12 cellular contexts compared by ENCODE assay signal in genomic region chr20:35262734-35263608, GRCh38. TPM values are rescaled to one million over a fixed set of nuclear protein-coding genes. Genes with fewer than 3 reads are reported as not detected.
DNase-seq lines count a peak whose midpoint lies in the region; ATAC-seq, FAIRE-seq and TF ChIP-seq lines count a peak whose summit lies in the region.
"Not testable (repeated sequence)": the region's sequence is repeated elsewhere in the genome, so short reads cannot be mapped to it uniquely, and the experiment has no call there.
"Had no signal": no experiment of that assay in that cellular context is flagged by ENCODE, and none has a peak within 500 bp of the region (broad histone marks: within the 10 kb centered on the region; RNA-seq: fewer than 3 reads in every experiment).

No MANE protein-coding gene starts in this region.

- peak; percentile 34; the same call in 1 of the 2 replicates for TF ChIP-seq CTCF in HepG2 (CRISPR knock-in tag; IDR thresholded peaks at IDR 0.05)

- peak overlapping the region; percentile 53 for H3K27ac ChIP-seq in SJSA1
- H3K27ac ChIP-seq in HepG2 (ENCODE audit: extremely low read length, insufficient read depth, low read length) = peak overlapping the region; percentile 36
- H3K27ac ChIP-seq in trophoblast cell (ENCODE audit: low read depth, low read length) = peak overlapping the region; percentile 99
- peak overlapping the region; percentile 18 to 64 for H3K27ac ChIP-seq in aorta (ENCODE audit: low read depth in 1 of 2, low read length in 2 of 2)

- not testable (repeated sequence) for TF ChIP-seq EP300 in HepG2 (IDR thresholded peaks at IDR 0.05; ENCODE audit: low read depth in 2 of 2, low read length in 2 of 2); HepG2 (CRISPR knock-in tag; IDR thresholded peaks at IDR 0.05; ENCODE audit: borderline replicate concordance)

- not testable (repeated sequence) for TF ChIP-seq RAD21 in HepG2 (CRISPR knock-in tag; IDR thresholded peaks at IDR 0.05)

- not testable (repeated sequence) for H3K79me2 ChIP-seq in HepG2 (ENCODE audit: insufficient read depth, low read length)
- H3K79me2 ChIP-seq in trophoblast cell (ENCODE audit: control insufficient read depth, insufficient read depth, low read length, poor library complexity) = peaks cover 16% of the 10 kb centered on the region

- CTCF ChIA-PET in HepG2 (lab: Yijun Ruan, JAX; ENCODE audit: low intra/inter-chr PET ratio, low total read pairs) = not testable (repeated sequence)

- H3K18ac ChIP-seq in trophoblast cell (ENCODE audit: low read length) = peak overlapping the region; percentile 69

- peak overlapping the region; percentile 56 for H3K4ac ChIP-seq in trophoblast cell (ENCODE audit: low read depth, low read length)

- not testable (repeated sequence) for H3K4me3 ChIP-seq in SJSA1; trophoblast cell (ENCODE audit: low read depth, low read length); aorta (ENCODE audit: low read length in 2 of 2)
- H3K4me3 ChIP-seq in HepG2 (replicated peaks in 1 of 3; ENCODE audit: insufficient read depth in 1 of 3, low read depth in 2 of 3, low read length in 3 of 3) = peak overlapping the region; percentile 11 to 53 (median 44); a peak in 5 of 6 replicates

- H3K9me3 ChIP-seq in SJSA1 (replicated peaks); HepG2 (ENCODE audit: low read length); trophoblast cell (ENCODE audit: insufficient read depth, low read depth, low read length); aorta (ENCODE audit: control insufficient read depth, low read length): not testable (repeated sequence)

- H3K4me1 ChIP-seq in SJSA1 (replicated peaks) (peaks cover 14% of the 10 kb centered on the region), HepG2 (ENCODE audit: insufficient read depth, low read length) (peaks cover 39% of the 10 kb centered on the region), trophoblast cell (ENCODE audit: control insufficient read depth in 1 of 2, insufficient read depth in 2 of 2, low read length in 2 of 2) (peaks cover 44 to 51% of the 10 kb centered on the region in 2 experiments)
- not testable (repeated sequence) for H3K4me1 ChIP-seq in aorta (ENCODE audit: control insufficient read depth in 1 of 2, insufficient read depth in 2 of 2, low read length in 2 of 2)

- H3K14ac ChIP-seq in trophoblast cell (ENCODE audit: low read length) = peak overlapping the region; percentile 59

- ATAC-seq in Right ventricle myocardium superior (ENCODE audit: poor library complexity) = peak; percentile 70
- peak; percentile 83 for ATAC-seq in HepG2
- peak; percentile 44 for ATAC-seq in aorta (ENCODE audit: low FRiP score)

- H4K8ac ChIP-seq in trophoblast cell (ENCODE audit: low read depth, low read length) = peak overlapping the region; percentile 90

- POLR2A ChIA-PET in HepG2 (lab: Yijun Ruan, JAX) = interaction anchor here (0.6 to 3.8 kb wide), 13 partner anchors 21 to 479 kb away, joined by 3 to 27 read pairs (median 4); partner anchors contain the start of genes ACSS2, CEP250, EDEM2 and EIF6

- H4K12ac ChIP-seq in trophoblast cell (ENCODE audit: low read depth, low read length) = peak overlapping the region; percentile 26

- peak overlapping the region; percentile 98 for H4K91ac ChIP-seq in trophoblast cell (ENCODE audit: low read depth, low read length)

- H2BK12ac ChIP-seq in trophoblast cell (ENCODE audit: low read length) = peak overlapping the region; percentile 84

- H4K20me1 ChIP-seq in HepG2 (ENCODE audit: insufficient read depth, low read length) = not testable (repeated sequence)

- peaks cover 46% of the 10 kb centered on the region for H3K79me1 ChIP-seq in trophoblast cell (ENCODE audit: low read length)

- WGBS in HepG2 (ENCODE audit: low lambda C conversion rate) = 13% methylated on average over 6 of the region's 9 CpGs
- WGBS in trophoblast cell (ENCODE audit: extremely low coverage, insufficient coverage, insufficient read length) = no CpG with 5 or more reads among the region's 9 CpGs
- 7 to 10% methylated on average over 6 of the region's 9 CpGs for WGBS in aorta, 2 donors

- peak overlapping the region; percentile 92 for H2BK120ac ChIP-seq in trophoblast cell (ENCODE audit: insufficient read depth, low read length, poor library complexity)

- TF ChIP-seq POLR2A in HepG2 (IDR thresholded peaks at IDR 0.05; ENCODE audit: insufficient read depth in 1 of 2, low read depth in 2 of 2, low read length in 2 of 2) = not testable (repeated sequence)

- in situ Hi-C loops in HepG2 (cut with HindIII; ENCODE audit: extremely low pct_ligation_motif_present, low pct_unique_long_range_greater_than_20kb) = loop anchor here (5.0 to 10.0 kb wide), 2 partner anchors 46 to 388 kb away; partner anchors contain the start of genes ACSS2 and GGT7

- H2AFZ ChIP-seq in HepG2 (ENCODE audit: low read length) = not testable (repeated sequence)
- H2AFZ ChIP-seq in trophoblast cell (ENCODE audit: insufficient read depth, low read length, poor library complexity) = peak overlapping the region; percentile 5

- FAIRE-seq in HepG2 (lab: Jason Lieb, UNC) = peak; percentile 67

- peak overlapping the region; percentile 42 for H2AK5ac ChIP-seq in trophoblast cell (ENCODE audit: low read length)

- H3K9ac ChIP-seq in HepG2 (ENCODE audit: insufficient read depth, low read depth, low read length) = peak overlapping the region; percentile 41
- peak overlapping the region; percentile 59 for H3K9ac ChIP-seq in trophoblast cell (ENCODE audit: low read length)

- H3K27me3 ChIP-seq in SJSA1 (replicated peaks); HepG2 (ENCODE audit: control insufficient read depth in 1 of 2, insufficient read depth in 2 of 2, low read length in 2 of 2); trophoblast cell (ENCODE audit: insufficient read depth, low read length); aorta (ENCODE audit: control insufficient read depth in 1 of 2, insufficient read depth in 2 of 2, low read length in 1 of 2): not testable (repeated sequence)

- H3K36me3 ChIP-seq in SJSA1 = peaks cover 17% of the 10 kb centered on the region
- H3K36me3 ChIP-seq in HepG2 (replicated peaks in 1 of 2; ENCODE audit: control insufficient read depth in 1 of 2, insufficient read depth in 2 of 2, low read length in 2 of 2); trophoblast cell (ENCODE audit: control insufficient read depth in 1 of 2, insufficient read depth in 2 of 2, low read length in 2 of 2); aorta (ENCODE audit: control insufficient read depth in 1 of 2, insufficient read depth in 2 of 2, low read length in 1 of 2): not testable (repeated sequence)

- H3K4me2 ChIP-seq in HepG2 (ENCODE audit: low read depth, low read length) (peak overlapping the region; percentile 77), trophoblast cell (ENCODE audit: low read length) (peak overlapping the region; percentile 30)

- BruUV-seq in HepG2 (replicated peaks; lab: Mats Ljungman, UMichigan) = TSS peak; percentile 49

- H3K23ac ChIP-seq in trophoblast cell (ENCODE audit: low read length) = not testable (repeated sequence)

- DNase-seq in EL (peak; percentile 84), HuH-7 (ENCODE audit: low spot score) (peak; percentile 61), SJSA1 (ENCODE audit: low read depth in 1 of 2, low spot score in 2 of 2) (peak; percentile 73 to 80), cerebellar cortex (ENCODE audit: low spot score) (peak; percentile 98), HepG2 (ENCODE audit: low spot score) (peak; percentile 87), trophoblast cell (peak; percentile 35 to 40)
- not testable (repeated sequence) for DNase-seq in Right ventricle myocardium superior, aorta

- H2BK5ac ChIP-seq in trophoblast cell (ENCODE audit: low read depth, low read length, poor library complexity) = peak overlapping the region; percentile 95

- intact Hi-C loops in Right ventricle myocardium superior (cut with DNase I) = not testable (repeated sequence)
- intact Hi-C loops in HepG2 (cut with micrococcal nuclease; ENCODE audit: unreplicated experiment) = loop anchor here (5.0 kb wide), 1 partner anchor 286 kb away; no protein-coding TSS in a partner anchor
- intact Hi-C loops in aorta (cut with DNase I) = loop anchor here in 1 of 2 donors (10.0 kb wide), 1 partner anchor 58 kb away; no protein-coding TSS in a partner anchor

RNA-seq across cellular contexts. Expression of gene MMP24OS, which starts 15.0 kb away (rescaled TPM):
- 18.5 and 19.1 TPM in 2 replicates for total RNA-seq in SJSA1 (2014; rRNA removed; shearing (Covaris generic))
- total RNA-seq in Right ventricle myocardium superior (42.4 TPM), HepG2 (2016; rRNA removed; fragmentation: Illumina TruSeq; extraction: Trizol) (3.1 and 8.5 TPM in 2 replicates), aorta (10 to 100 TPM; 58.6 to 79.2 TPM)
- total RNA-seq in HepG2 (2016; cell fraction: cytosol; rRNA removed; fragmentation: Illumina TruSeq; extraction: Trizol; ENCODE audit: low read depth) = 0.61 and 0.79 TPM in 2 replicates
- 3.4 and 8.7 TPM in 2 replicates for total RNA-seq in HepG2 (2016; cell fraction: insoluble cytoplasmic fraction; rRNA removed; fragmentation: Illumina TruSeq; extraction: Trizol)
- total RNA-seq in HepG2 (2016; cell fraction: membrane; rRNA removed; fragmentation: Illumina TruSeq; extraction: Trizol) = 2.1 TPM in 2 replicates
- 8.9 and 10.6 TPM in 2 replicates for total RNA-seq in HepG2 (2016; cell fraction: nucleus; rRNA removed; fragmentation: Illumina TruSeq; extraction: Trizol)
- polyA plus RNA-seq in HepG2 (2011; rRNA removed) (6.0 and 7.1 TPM in 2 replicates), aorta (10 to 100 TPM; 50.8 to 61.4 TPM)
- polyA plus RNA-seq in HepG2 (2011; cell fraction: cytosol; rRNA removed) = 2.1 and 2.8 TPM in 2 replicates
- polyA plus RNA-seq in HepG2 (2011; cell fraction: nucleus; rRNA removed) = 43.8 and 55.2 TPM in 2 replicates
- polyA plus RNA-seq in HepG2 (2012) = 5.9 and 6.4 TPM in 2 replicates
- 1.8 TPM in 2 replicates for polyA plus RNA-seq in HepG2 (2016; cell fraction: cytosol; fragmentation: Illumina TruSeq; extraction: Trizol; ENCODE audit: low read depth)
- 4.7 and 7.1 TPM in 2 replicates for polyA plus RNA-seq in HepG2 (2016; cell fraction: insoluble cytoplasmic fraction; fragmentation: Illumina TruSeq; extraction: Trizol; ENCODE audit: low read depth)
- 2.9 and 3.2 TPM in 2 replicates for polyA plus RNA-seq in HepG2 (2016; cell fraction: membrane; fragmentation: Illumina TruSeq; extraction: Trizol; ENCODE audit: low read depth)
- 29.1 and 31.1 TPM in 2 replicates for polyA plus RNA-seq in HepG2 (2016; cell fraction: nucleus; fragmentation: Illumina TruSeq; extraction: Trizol; ENCODE audit: insufficient read depth, low read depth)
- 18.5 and 23.2 TPM in 2 replicates for polyA minus RNA-seq in HepG2 (2011; rRNA and poly(A)+ RNA removed; ENCODE audit: low replicate concordance)
- polyA minus RNA-seq in HepG2 (2011; cell fraction: cytosol; rRNA and poly(A)+ RNA removed) = 1.8 and 3.0 TPM in 2 replicates
- 33.9 and 46.0 TPM in 2 replicates for polyA minus RNA-seq in HepG2 (2011; cell fraction: nucleus; rRNA and poly(A)+ RNA removed)
- polyA plus RNA-seq in trophoblast cell (2013) = 76.2 and 79.4 TPM in 2 replicates

RNA-seq across cellular contexts. Expression of gene EIF6, which starts 21.6 kb away (rescaled TPM):
- total RNA-seq in SJSA1 (2014; rRNA removed; shearing (Covaris generic)) = 118 and 155 TPM in 2 replicates
- total RNA-seq in Right ventricle myocardium superior (30.3 TPM), HepG2 (2016; rRNA removed; fragmentation: Illumina TruSeq; extraction: Trizol) (462 and 603 TPM in 2 replicates), aorta (10 to 100 TPM; 61.0 to 77.7 TPM)
- total RNA-seq in HepG2 (2016; cell fraction: cytosol; rRNA removed; fragmentation: Illumina TruSeq; extraction: Trizol; ENCODE audit: low read depth) = 227 and 243 TPM in 2 replicates
- 467 and 649 TPM in 2 replicates for total RNA-seq in HepG2 (2016; cell fraction: insoluble cytoplasmic fraction; rRNA removed; fragmentation: Illumina TruSeq; extraction: Trizol)
- total RNA-seq in HepG2 (2016; cell fraction: membrane; rRNA removed; fragmentation: Illumina TruSeq; extraction: Trizol) = 251 and 271 TPM in 2 replicates
- 204 TPM in 2 replicates for total RNA-seq in HepG2 (2016; cell fraction: nucleus; rRNA removed; fragmentation: Illumina TruSeq; extraction: Trizol)
- polyA plus RNA-seq in HepG2 (2011; rRNA removed) (466 and 470 TPM in 2 replicates), aorta (100 to 1,000 TPM in 1 of 2 donors, 10 to 100 TPM in 1; 78.1 to 147 TPM)
- polyA plus RNA-seq in HepG2 (2011; cell fraction: cytosol; rRNA removed) = 383 and 550 TPM in 2 replicates
- polyA plus RNA-seq in HepG2 (2011; cell fraction: nucleus; rRNA removed) = 838 and 950 TPM in 2 replicates
- polyA plus RNA-seq in HepG2 (2012) = 248 and 315 TPM in 2 replicates
- polyA plus RNA-seq in HepG2 (2016; cell fraction: cytosol; fragmentation: Illumina TruSeq; extraction: Trizol; ENCODE audit: low read depth) = 237 and 250 TPM in 2 replicates
- polyA plus RNA-seq in HepG2 (2016; cell fraction: insoluble cytoplasmic fraction; fragmentation: Illumina TruSeq; extraction: Trizol; ENCODE audit: low read depth) = 587 and 631 TPM in 2 replicates
- polyA plus RNA-seq in HepG2 (2016; cell fraction: membrane; fragmentation: Illumina TruSeq; extraction: Trizol; ENCODE audit: low read depth) = 232 and 240 TPM in 2 replicates
- 358 and 379 TPM in 2 replicates for polyA plus RNA-seq in HepG2 (2016; cell fraction: nucleus; fragmentation: Illumina TruSeq; extraction: Trizol; ENCODE audit: insufficient read depth, low read depth)
- polyA minus RNA-seq in HepG2 (2011; rRNA and poly(A)+ RNA removed; ENCODE audit: low replicate concordance) = 350 and 575 TPM in 2 replicates
- 144 and 146 TPM in 2 replicates for polyA minus RNA-seq in HepG2 (2011; cell fraction: cytosol; rRNA and poly(A)+ RNA removed)
- 94.9 and 106 TPM in 2 replicates for polyA minus RNA-seq in HepG2 (2011; cell fraction: nucleus; rRNA and poly(A)+ RNA removed)
- 91.0 and 92.3 TPM in 2 replicates for polyA plus RNA-seq in trophoblast cell (2013)

RNA-seq across cellular contexts. Expression of gene FAM83C, which starts 29.3 kb away (rescaled TPM):
- total RNA-seq in SJSA1 (2014; rRNA removed; shearing (Covaris generic)) = not detected in 2 replicates
- total RNA-seq in Right ventricle myocardium superior = not detected
- total RNA-seq in HepG2 (2016; rRNA removed; fragmentation: Illumina TruSeq; extraction: Trizol) = 0.07 TPM in 1 of 2 replicates, not detected in the other
- 0.09 TPM in 1 of 2 replicates, not detected in the other for total RNA-seq in HepG2 (2016; cell fraction: cytosol; rRNA removed; fragmentation: Illumina TruSeq; extraction: Trizol; ENCODE audit: low read depth)
- 0.06 TPM in 1 of 2 replicates, not detected in the other for total RNA-seq in HepG2 (2016; cell fraction: insoluble cytoplasmic fraction; rRNA removed; fragmentation: Illumina TruSeq; extraction: Trizol)
- 0.07 TPM in 1 of 2 replicates, not detected in the other for total RNA-seq in HepG2 (2016; cell fraction: membrane; rRNA removed; fragmentation: Illumina TruSeq; extraction: Trizol)
- total RNA-seq in HepG2 (2016; cell fraction: nucleus; rRNA removed; fragmentation: Illumina TruSeq; extraction: Trizol) = not detected in 2 replicates
- 0.03 and 0.04 TPM in 2 replicates for polyA plus RNA-seq in HepG2 (2011; rRNA removed)
- 0.03 TPM in 1 of 2 replicates, not detected in the other for polyA plus RNA-seq in HepG2 (2011; cell fraction: cytosol; rRNA removed)
- polyA plus RNA-seq in HepG2 (2011; cell fraction: nucleus; rRNA removed) = 0.08 and 0.09 TPM in 2 replicates
- polyA plus RNA-seq in HepG2 (2012) = 0.05 and 0.16 TPM in 2 replicates
- polyA plus RNA-seq in HepG2 (2016; cell fraction: cytosol; fragmentation: Illumina TruSeq; extraction: Trizol; ENCODE audit: low read depth) = 0.05 and 0.08 TPM in 2 replicates
- 0.10 and 0.16 TPM in 2 replicates for polyA plus RNA-seq in HepG2 (2016; cell fraction: insoluble cytoplasmic fraction; fragmentation: Illumina TruSeq; extraction: Trizol; ENCODE audit: low read depth)
- 0.05 and 0.06 TPM in 2 replicates for polyA plus RNA-seq in HepG2 (2016; cell fraction: membrane; fragmentation: Illumina TruSeq; extraction: Trizol; ENCODE audit: low read depth)
- not detected in 2 replicates for polyA plus RNA-seq in HepG2 (2016; cell fraction: nucleus; fragmentation: Illumina TruSeq; extraction: Trizol; ENCODE audit: insufficient read depth, low read depth)
- 0.04 and 0.07 TPM in 2 replicates for polyA minus RNA-seq in HepG2 (2011; rRNA and poly(A)+ RNA removed; ENCODE audit: low replicate concordance)
- polyA minus RNA-seq in HepG2 (2011; cell fraction: cytosol; rRNA and poly(A)+ RNA removed) = not detected in 2 replicates
- polyA minus RNA-seq in HepG2 (2011; cell fraction: nucleus; rRNA and poly(A)+ RNA removed) = 0.13 TPM in 1 of 2 replicates, not detected in the other
- 0.01 TPM in 2 replicates for polyA plus RNA-seq in trophoblast cell (2013)
- not detected for total RNA-seq in aorta
- polyA plus RNA-seq in aorta = not detected
- total RNA-seq: activated T-helper 17 cell treated with anti-CD3 and anti-CD28 coated beads, Interleukin-2, amount 50 U/mL, for 72 hours; frontal cortex; naive thymus-derived CD8-positive, alpha-beta T cell; T-helper 2 cell treated with Interferon-gamma antibody and Interleukin-4, amounts not matched to agents 100 ng/mL and 5 ng/mL, for 36 hours had no signal
- polyA plus RNA-seq: naive thymus-derived CD8-positive, alpha-beta T cell had no signal

RNA-seq across cellular contexts. Expression of gene MMP24, which starts 36.5 kb away (rescaled TPM):
- total RNA-seq in SJSA1 (2014; rRNA removed; shearing (Covaris generic)) = 0.50 and 0.71 TPM in 2 replicates
- total RNA-seq in Right ventricle myocardium superior = 0.13 TPM
- total RNA-seq in HepG2 (2016; rRNA removed; fragmentation: Illumina TruSeq; extraction: Trizol) = 0.28 and 0.35 TPM in 2 replicates
- total RNA-seq in HepG2 (2016; cell fraction: cytosol; rRNA removed; fragmentation: Illumina TruSeq; extraction: Trizol; ENCODE audit: low read depth) = 0.10 and 0.18 TPM in 2 replicates
- 0.22 and 0.30 TPM in 2 replicates for total RNA-seq in HepG2 (2016; cell fraction: insoluble cytoplasmic fraction; rRNA removed; fragmentation: Illumina TruSeq; extraction: Trizol)
- 0.31 and 0.43 TPM in 2 replicates for total RNA-seq in HepG2 (2016; cell fraction: membrane; rRNA removed; fragmentation: Illumina TruSeq; extraction: Trizol)
- 0.12 and 0.16 TPM in 2 replicates for total RNA-seq in HepG2 (2016; cell fraction: nucleus; rRNA removed; fragmentation: Illumina TruSeq; extraction: Trizol)
- polyA plus RNA-seq in HepG2 (2011; rRNA removed) = 0.29 and 0.43 TPM in 2 replicates
- polyA plus RNA-seq in HepG2 (2011; cell fraction: cytosol; rRNA removed) = 0.38 and 0.40 TPM in 2 replicates
- 0.56 and 0.59 TPM in 2 replicates for polyA plus RNA-seq in HepG2 (2011; cell fraction: nucleus; rRNA removed)
- polyA plus RNA-seq in HepG2 (2012) = 0.32 and 0.33 TPM in 2 replicates
- polyA plus RNA-seq in HepG2 (2016; cell fraction: cytosol; fragmentation: Illumina TruSeq; extraction: Trizol; ENCODE audit: low read depth) = 0.06 and 0.07 TPM in 2 replicates
- polyA plus RNA-seq in HepG2 (2016; cell fraction: insoluble cytoplasmic fraction; fragmentation: Illumina TruSeq; extraction: Trizol; ENCODE audit: low read depth) = 0.16 and 0.24 TPM in 2 replicates
- polyA plus RNA-seq in HepG2 (2016; cell fraction: membrane; fragmentation: Illumina TruSeq; extraction: Trizol; ENCODE audit: low read depth) = 0.21 and 0.23 TPM in 2 replicates
- 0.23 and 0.37 TPM in 2 replicates for polyA plus RNA-seq in HepG2 (2016; cell fraction: nucleus; fragmentation: Illumina TruSeq; extraction: Trizol; ENCODE audit: insufficient read depth, low read depth)
- polyA minus RNA-seq in HepG2 (2011; rRNA and poly(A)+ RNA removed; ENCODE audit: low replicate concordance) = 0.54 and 0.76 TPM in 2 replicates
- polyA minus RNA-seq in HepG2 (2011; cell fraction: cytosol; rRNA and poly(A)+ RNA removed) = 0.26 TPM in 1 of 2 replicates, not detected in the other
- polyA minus RNA-seq in HepG2 (2011; cell fraction: nucleus; rRNA and poly(A)+ RNA removed) = 0.26 and 0.37 TPM in 2 replicates
- 1.1 and 1.2 TPM in 2 replicates for polyA plus RNA-seq in trophoblast cell (2013)
- 1 to 10 TPM in 1 of 2 donors, under 1 TPM in 1; 0.52 to 1.2 TPM for total RNA-seq in aorta
- polyA plus RNA-seq in aorta = under 1 TPM; 0.20 to 0.63 TPM
- total RNA-seq: naive thymus-derived CD8-positive, alpha-beta T cell; T-helper 2 cell treated with Interferon-gamma antibody and Interleukin-4, amounts not matched to agents 100 ng/mL and 5 ng/mL, for 36 hours had no signal

Comparison
In these comparisons a context has a peak if more than half of its experiments do, and no peak if none do; other contexts are left out.
1. H3K27ac ChIP-seq: peak in every context shown above with its lines; median percentile 99 in trophoblast cell; 53 in SJSA1; 41 in aorta; 36 in HepG2.